ENCODE assay signal across 10 cellular contexts in the genomic region with DNA sequence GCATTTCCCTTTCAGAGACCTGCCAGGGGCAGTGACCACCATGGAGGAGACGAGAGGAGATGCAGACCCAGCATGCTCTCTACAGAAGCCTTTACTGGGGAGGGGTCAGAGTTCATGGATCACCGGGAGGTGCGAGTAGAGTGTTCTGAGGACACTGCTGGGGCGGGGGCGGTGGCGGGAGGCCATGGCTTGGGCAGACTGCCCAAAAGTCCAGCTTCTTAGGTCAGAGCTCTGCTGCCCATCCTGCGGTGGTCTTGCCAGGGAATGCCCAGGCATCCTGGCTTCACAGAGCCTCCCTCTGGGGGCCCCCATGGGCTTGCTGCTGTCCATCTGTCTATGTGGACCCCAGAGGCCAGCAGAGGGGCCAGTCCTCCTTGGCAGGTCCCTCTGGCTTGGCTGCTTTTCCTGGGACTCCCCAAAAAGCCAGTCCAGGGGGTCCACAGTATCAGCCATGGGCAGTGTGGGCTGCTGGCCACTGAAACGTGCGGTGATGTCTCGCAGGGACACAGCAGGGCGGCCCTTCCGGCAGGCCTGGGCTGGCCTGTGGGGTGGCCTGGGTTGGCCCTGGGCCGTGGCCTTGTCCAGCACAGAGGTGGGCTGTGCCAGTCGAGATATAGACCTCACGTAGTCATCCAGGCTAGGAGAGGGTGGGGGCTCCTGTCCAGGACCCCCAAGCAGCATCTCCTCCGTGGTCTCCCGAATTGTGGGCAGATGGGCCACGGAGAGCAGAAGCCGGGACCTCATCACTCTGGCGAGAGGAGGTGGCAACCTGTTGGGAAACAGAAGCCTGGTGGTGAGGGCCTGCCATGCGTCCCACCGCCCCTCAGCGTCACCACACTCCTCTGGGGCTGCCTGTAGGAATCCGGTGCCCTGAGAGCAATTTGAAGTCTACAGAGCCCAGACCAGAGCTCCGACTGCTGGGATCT. TPM values are rescaled to one million over a fixed set of nuclear protein-coding genes. Genes with fewer than 3 reads are reported as not detected.
A peak's percentile ranks its signal among the peaks of the same experiment; 100 is the strongest.
DNase-seq lines count a peak whose midpoint lies in the region; ATAC-seq, FAIRE-seq and TF ChIP-seq lines count a peak whose summit lies in the region.
"Had no signal": no experiment of that assay in that cellular context is flagged by ENCODE, and none has a peak within 500 bp of the region (broad histone marks: within the 10 kb centered on the region; RNA-seq: fewer than 3 reads in every experiment).

No MANE protein-coding gene starts in this region.

- no peak for FAIRE-seq in small intestine (lab: Jason Lieb, UNC)

- no peaks in the 10 kb centered on the region for H3K36me3 ChIP-seq in HAP-1 (replicated peaks)
- H3K36me3 ChIP-seq in mammary epithelial cell (ENCODE audit: insufficient read depth, low read length), result peaks cover 5% of the 10 kb centered on the region
- H3K36me3 ChIP-seq in small intestine (ENCODE audit: control insufficient read depth in 2 of 2, insufficient read depth in 2 of 2, low read length in 2 of 2), result no peaks in the 10 kb centered on the region

- in situ Hi-C loops in HAP-1 (cut with MboI; ENCODE audit: low sequenced_read_pairs), result no loop called here
- in situ Hi-C loops in mammary epithelial cell (cut with MboI; ENCODE audit: low sequenced_read_pairs in 2 of 2), result no loop called here

- 56% methylated on average over 17 of the region's 25 CpGs for WGBS in mammary epithelial cell (ENCODE audit: low coverage, missing lambda C conversion rate)
- 70 to 73% (median 72%) methylated on average over 25 of the region's 25 CpGs for WGBS in small intestine, 3 donors

- no peak for DNase-seq in HAP-1 (ENCODE audit: low spot score in 2 of 2)
- no peak for DNase-seq in mammary epithelial cell
- no peak for DNase-seq in left lobe of liver (ENCODE audit: low spot score)
- no peak for DNase-seq in small intestine
- DNase-seq: activated naive CD8-positive, alpha-beta T cell treated with anti-CD3 and anti-CD28 coated beads, Interleukin-2, amount 50 U/mL, for 24 hours; H7 had no signal

- H3K27ac ChIP-seq in mammary epithelial cell (ENCODE audit: insufficient read depth, low read depth, low read length) (peak overlapping the region; percentile 95), small intestine (ENCODE audit: low read depth in 1 of 2, low read length in 1 of 2) (peak overlapping the region; percentile 25 to 83)

- H3K4me2 ChIP-seq in mammary epithelial cell (ENCODE audit: insufficient read depth, low read depth, low read length), result peak overlapping the region; percentile 94

- intact Hi-C loops in mammary epithelial cell (cut with micrococcal nuclease), result no loop called here

- CTCF ChIA-PET in mammary epithelial cell (lab: Charles Lee; ENCODE audit: low non-redundant PET), result no interaction called here

- TF ChIP-seq CTCF in mammary epithelial cell (conservative IDR thresholded peaks at IDR 0.05 in 1 of 2, IDR thresholded peaks at IDR 0.05 in 1 of 2; ENCODE audit: extremely low read depth in 1 of 2, insufficient read depth in 1 of 2, low read depth in 1 of 2, low read length in 2 of 2), result no peak

- ATAC-seq in left lobe of liver (peak; percentile 22), HG03460 (IDR thresholded peaks at IDR 0.05; ENCODE audit: unreplicated experiment) (no peak), GM18868 (IDR thresholded peaks at IDR 0.05; ENCODE audit: unreplicated experiment) (no peak), HG02885 (IDR thresholded peaks at IDR 0.05; ENCODE audit: poor library complexity, unreplicated experiment) (no peak)
- no peak for ATAC-seq in activated CD4-positive, CD25-positive, alpha-beta regulatory T cell treated with anti-CD3 and anti-CD28 coated beads, Interleukin-2, amount 50 U/mL, for 24 hours
- ATAC-seq: activated naive CD8-positive, alpha-beta T cell treated with anti-CD3 and anti-CD28 coated beads, Interleukin-2, amount 50 U/mL, for 24 hours had no signal

- H4K20me1 ChIP-seq in mammary epithelial cell (ENCODE audit: insufficient read depth, low read length), result no peaks in the 10 kb centered on the region

- peaks cover 30% of the 10 kb centered on the region for H3K79me2 ChIP-seq in mammary epithelial cell (ENCODE audit: insufficient read depth, low read length)

- no peak overlapping the region for H2AFZ ChIP-seq in mammary epithelial cell (ENCODE audit: low read depth, low read length)

- H3K9ac ChIP-seq in mammary epithelial cell (ENCODE audit: insufficient read depth, low read length), result peak overlapping the region; percentile 80

- BruUV-seq in mammary epithelial cell (replicated peaks; lab: Mats Ljungman, UMichigan), result no TSS peak

- H3K27me3 ChIP-seq in HAP-1 (ENCODE audit: low read depth) (no peaks in the 10 kb centered on the region), mammary epithelial cell (ENCODE audit: insufficient read depth, low read length) (no peaks in the 10 kb centered on the region), small intestine (ENCODE audit: control insufficient read depth in 2 of 2, insufficient read depth in 2 of 2, low read length in 2 of 2) (no peaks in the 10 kb centered on the region)

- dilution Hi-C loops in mammary epithelial cell (cut with HindIII; ENCODE audit: low sequenced_read_pairs), result no loop called here

- H3K9me3 ChIP-seq in HAP-1, result no peaks in the 10 kb centered on the region
- no peaks in the 10 kb centered on the region for H3K9me3 ChIP-seq in mammary epithelial cell (replicated peaks; ENCODE audit: insufficient read depth, low read length)
- H3K9me3 ChIP-seq in small intestine (ENCODE audit: control insufficient read depth, low read depth), result no peaks in the 10 kb centered on the region

- H3K4me1 ChIP-seq in HAP-1 (peaks cover 49% of the 10 kb centered on the region), mammary epithelial cell (ENCODE audit: insufficient read depth, low read length) (peaks cover 68% of the 10 kb centered on the region), small intestine (ENCODE audit: control insufficient read depth in 2 of 2, insufficient read depth in 1 of 2, low read depth in 1 of 2, low read length in 1 of 2) (peaks cover 0 to 15% of the 10 kb centered on the region in 2 donors)

- peak overlapping the region; percentile 24; the same call in 1 of the 2 replicates for H3K4me3 ChIP-seq in HAP-1
- H3K4me3 ChIP-seq in mammary epithelial cell (replicated peaks in 1 of 3; ENCODE audit: insufficient read depth in 1 of 3, low read depth in 2 of 3, low read length in 3 of 3), result peak overlapping the region; percentile 58 to 68 (median 63)
- H3K4me3 ChIP-seq in small intestine (ENCODE audit: low read depth in 1 of 2, low read length in 2 of 2), result peak overlapping the region; percentile 14 to 30

RNA-seq across cellular contexts. Expression of a gene that starts 1.1 kb away (rescaled TPM):
- total RNA-seq in mammary epithelial cell (10 to 100 TPM; 25.0 to 45.6 TPM), left lobe of liver (6.8 TPM)
- polyA plus RNA-seq in mammary epithelial cell (139 TPM), small intestine (10 to 100 TPM in 1 of 3 donors, 1 to 10 TPM in 2; 4.0 to 39.4 (median 6.8) TPM)
- 230 TPM for polyA minus RNA-seq in mammary epithelial cell

RNA-seq across cellular contexts. Expression of a gene that starts 17.9 kb away (rescaled TPM):
- total RNA-seq in mammary epithelial cell (1 to 10 TPM; 1.4 to 4.0 TPM), left lobe of liver (25.0 TPM)
- polyA plus RNA-seq in mammary epithelial cell (3.4 TPM), small intestine (100 to 1,000 TPM in 1 of 3 donors, 10 to 100 TPM in 2; 16.9 to 136 (median 86.7) TPM)
- polyA minus RNA-seq in mammary epithelial cell, result 8.9 TPM

RNA-seq across cellular contexts. Expression of a gene that starts 23.2 kb away (rescaled TPM):
- total RNA-seq in mammary epithelial cell (1 to 10 TPM; 7.2 to 7.7 TPM), left lobe of liver (12.9 TPM)
- polyA plus RNA-seq in mammary epithelial cell (2.7 TPM), small intestine (10 to 100 TPM in 2 of 3 donors, 1 to 10 TPM in 1; 8.1 to 14.5 (median 12.2) TPM)
- polyA minus RNA-seq in mammary epithelial cell, result 1.9 TPM
